ENCODE assay signal across 8 cellular contexts in the genomic region with DNA sequence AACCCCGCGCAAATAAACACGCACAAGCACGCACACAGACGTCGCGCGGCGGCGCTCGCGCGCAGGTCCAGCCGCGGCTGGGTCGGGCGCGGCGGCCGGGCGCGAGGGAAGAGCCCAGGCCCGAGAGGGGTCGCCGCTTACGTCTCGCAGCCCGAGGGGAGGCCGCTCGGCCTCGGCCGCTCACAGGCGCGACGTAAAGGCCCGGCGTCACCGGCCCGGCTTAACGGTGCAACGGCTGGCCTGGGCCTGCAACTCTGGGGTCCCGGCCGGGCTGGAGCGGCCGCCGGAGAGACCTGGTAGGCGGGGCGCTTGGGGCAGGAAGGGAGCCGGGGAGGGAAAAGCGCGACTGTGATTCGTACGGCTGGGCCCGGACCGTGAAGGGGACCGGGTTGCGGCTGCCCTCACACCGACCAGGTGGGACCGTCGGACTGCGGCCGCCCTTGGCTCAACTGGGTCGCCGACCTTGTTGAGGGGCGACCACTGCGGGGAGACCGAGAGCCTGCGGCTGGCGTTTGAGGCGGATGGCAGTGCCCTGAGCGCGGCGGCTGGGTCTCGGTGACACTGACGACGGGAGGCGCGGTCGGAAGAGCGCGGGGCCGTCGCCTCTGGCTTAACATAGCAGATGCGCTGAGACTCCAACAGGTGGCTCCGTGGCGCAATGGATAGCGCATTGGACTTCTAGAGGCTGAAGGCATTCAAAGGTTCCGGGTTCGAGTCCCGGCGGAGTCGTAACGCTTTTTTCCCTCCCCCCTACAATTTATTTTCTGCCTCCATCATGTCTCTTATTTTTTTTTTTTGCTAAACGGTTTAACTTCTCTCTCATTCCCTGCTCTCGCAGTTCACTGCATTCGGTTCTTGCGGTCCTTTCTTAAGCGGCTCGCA. TPM values are rescaled to one million over a fixed set of nuclear protein-coding genes. Genes with fewer than 3 reads are reported as not detected.
DNase-seq lines count a peak whose midpoint lies in the region; ATAC-seq and TF ChIP-seq lines count a peak whose summit lies in the region.

No MANE protein-coding gene starts in this region.

- H3K4me3 Mint-ChIP-seq in activated T-cell treated with anti-CD3 and anti-CD28 coated beads, Interleukin-2, amount 50 U/mL, for 24 hours, result peak overlapping the region; percentile 87

- no peaks in the 10 kb centered on the region for H3K9me3 Mint-ChIP-seq in activated T-cell treated with anti-CD3 and anti-CD28 coated beads, Interleukin-2, amount 50 U/mL, for 24 hours

- H3K36me3 Mint-ChIP-seq in activated T-cell treated with anti-CD3 and anti-CD28 coated beads, Interleukin-2, amount 50 U/mL, for 24 hours (ENCODE audit: low read depth), result peaks cover 3% of the 10 kb centered on the region

- H3K27ac ChIP-seq in muscle layer of colon (ENCODE audit: low read depth, low read length), result peak overlapping the region; percentile 99

- ATAC-seq in GM21717 (IDR thresholded peaks at IDR 0.05; ENCODE audit: unreplicated experiment) (peak; percentile 70), esophagus mucosa (peak; percentile 88)

- no peaks in the 10 kb centered on the region for H3K36me3 ChIP-seq in muscle layer of colon (ENCODE audit: insufficient read depth, low read length)

- H3K27me3 ChIP-seq in muscle layer of colon (ENCODE audit: control insufficient read depth in 1 of 2, insufficient read depth in 2 of 2, low read length in 2 of 2), result no peaks in the 10 kb centered on the region

- H3K9me3 ChIP-seq in muscle layer of colon (ENCODE audit: low read length), result no peaks in the 10 kb centered on the region

- H3K27me3 Mint-ChIP-seq in activated T-cell treated with anti-CD3 and anti-CD28 coated beads, Interleukin-2, amount 50 U/mL, for 24 hours, result no peaks in the 10 kb centered on the region

- peaks cover 35% of the 10 kb centered on the region for H3K4me1 Mint-ChIP-seq in activated T-cell treated with anti-CD3 and anti-CD28 coated beads, Interleukin-2, amount 50 U/mL, for 24 hours (ENCODE audit: low read depth)

- H3K4me1 ChIP-seq in muscle layer of colon (ENCODE audit: insufficient read depth, low read length), result peaks cover 27% of the 10 kb centered on the region

- peak overlapping the region; percentile 82 to 90 for H3K4me3 ChIP-seq in muscle layer of colon (ENCODE audit: low read depth in 1 of 2, low read length in 2 of 2)

- peak overlapping the region; percentile 91 for H3K9ac ChIP-seq in muscle layer of colon (ENCODE audit: low read length)

- TF ChIP-seq RAD21 in Ishikawa (IDR thresholded peaks at IDR 0.05; ENCODE audit: low read depth), result no peak; the same call in 1 of the 2 replicates

- peak; percentile 78 for DNase-seq in DMS153 treated with DMSO at 0.1 percent for 48 hours (lab: John Stamatoyannopoulos, UW; ENCODE audit: unreplicated experiment)
- peak; percentile 95 for DNase-seq in OCI-M1 (lab: John Stamatoyannopoulos, UW)
- peak; percentile 95 for DNase-seq in activated T-cell treated with anti-CD3 and anti-CD28 coated beads, Interleukin-2, amount 50 U/mL, for 24 hours
- DNase-seq in stimulated activated CD8-positive, alpha-beta memory T cell treated with anti-CD3 and anti-CD28 coated beads, Interleukin-7, amount 100 ng/mL, for 1 hour (ENCODE audit: low read depth in 2 of 2), result peak; percentile 78 to 80

- H3K27ac Mint-ChIP-seq in activated T-cell treated with anti-CD3 and anti-CD28 coated beads, Interleukin-2, amount 50 U/mL, for 24 hours, result peak overlapping the region; percentile 96

- 0 out of 2 replicates have a peak, but pooled peaks have one; percentile 18 for TF ChIP-seq EP300 in Ishikawa (IDR thresholded peaks at IDR 0.05; ENCODE audit: borderline replicate concordance)

TF ChIP-seq in Ishikawa, 13 proteins besides CTCF, POLR2A, EP300 and RAD21:
- TF ChIP-seq, protein P1, sequence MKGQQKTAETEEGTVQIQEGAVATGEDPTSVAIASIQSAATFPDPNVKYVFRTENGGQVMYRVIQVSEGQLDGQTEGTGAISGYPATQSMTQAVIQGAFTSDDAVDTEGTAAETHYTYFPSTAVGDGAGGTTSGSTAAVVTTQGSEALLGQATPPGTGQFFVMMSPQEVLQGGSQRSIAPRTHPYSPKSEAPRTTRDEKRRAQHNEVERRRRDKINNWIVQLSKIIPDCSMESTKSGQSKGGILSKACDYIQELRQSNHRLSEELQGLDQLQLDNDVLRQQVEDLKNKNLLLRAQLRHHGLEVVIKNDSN (IDR thresholded peaks at IDR 0.05), result no peak
- peak; percentile 59 for TF ChIP-seq MAX (IDR thresholded peaks at IDR 0.05)
- TF ChIP-seq TCF12 (IDR thresholded peaks at IDR 0.05; ENCODE audit: low read depth), result peak; percentile 42
- no peak; the same call in 1 of the 2 replicates for TF ChIP-seq ZBTB7A (IDR thresholded peaks at IDR 0.05; ENCODE audit: low read depth)
- 0 out of 2 replicates have a peak, but pooled peaks have one; percentile 16 for TF ChIP-seq CREB1 (IDR thresholded peaks at IDR 0.05; ENCODE audit: low read depth)
- TF ChIP-seq NFIC (IDR thresholded peaks at IDR 0.05), result peak; percentile 2; the same call in 1 of the 2 replicates
- TF ChIP-seq TEAD4 (IDR thresholded peaks at IDR 0.05), result peak; percentile 94
- TF ChIP-seq EGR1 (IDR thresholded peaks at IDR 0.05), result no peak
- peak; percentile 10; the same call in 1 of the 2 replicates for TF ChIP-seq YY1 (IDR thresholded peaks at IDR 0.05; ENCODE audit: low read depth)
- TF ChIP-seq, protein P2, sequence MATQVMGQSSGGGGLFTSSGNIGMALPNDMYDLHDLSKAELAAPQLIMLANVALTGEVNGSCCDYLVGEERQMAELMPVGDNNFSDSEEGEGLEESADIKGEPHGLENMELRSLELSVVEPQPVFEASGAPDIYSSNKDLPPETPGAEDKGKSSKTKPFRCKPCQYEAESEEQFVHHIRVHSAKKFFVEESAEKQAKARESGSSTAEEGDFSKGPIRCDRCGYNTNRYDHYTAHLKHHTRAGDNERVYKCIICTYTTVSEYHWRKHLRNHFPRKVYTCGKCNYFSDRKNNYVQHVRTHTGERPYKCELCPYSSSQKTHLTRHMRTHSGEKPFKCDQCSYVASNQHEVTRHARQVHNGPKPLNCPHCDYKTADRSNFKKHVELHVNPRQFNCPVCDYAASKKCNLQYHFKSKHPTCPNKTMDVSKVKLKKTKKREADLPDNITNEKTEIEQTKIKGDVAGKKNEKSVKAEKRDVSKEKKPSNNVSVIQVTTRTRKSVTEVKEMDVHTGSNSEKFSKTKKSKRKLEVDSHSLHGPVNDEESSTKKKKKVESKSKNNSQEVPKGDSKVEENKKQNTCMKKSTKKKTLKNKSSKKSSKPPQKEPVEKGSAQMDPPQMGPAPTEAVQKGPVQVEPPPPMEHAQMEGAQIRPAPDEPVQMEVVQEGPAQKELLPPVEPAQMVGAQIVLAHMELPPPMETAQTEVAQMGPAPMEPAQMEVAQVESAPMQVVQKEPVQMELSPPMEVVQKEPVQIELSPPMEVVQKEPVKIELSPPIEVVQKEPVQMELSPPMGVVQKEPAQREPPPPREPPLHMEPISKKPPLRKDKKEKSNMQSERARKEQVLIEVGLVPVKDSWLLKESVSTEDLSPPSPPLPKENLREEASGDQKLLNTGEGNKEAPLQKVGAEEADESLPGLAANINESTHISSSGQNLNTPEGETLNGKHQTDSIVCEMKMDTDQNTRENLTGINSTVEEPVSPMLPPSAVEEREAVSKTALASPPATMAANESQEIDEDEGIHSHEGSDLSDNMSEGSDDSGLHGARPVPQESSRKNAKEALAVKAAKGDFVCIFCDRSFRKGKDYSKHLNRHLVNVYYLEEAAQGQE (IDR thresholded peaks at IDR 0.05; ENCODE audit: low read depth), result no peak
- peak; percentile 53 for TF ChIP-seq TAF1 (IDR thresholded peaks at IDR 0.05; ENCODE audit: low read depth)
- TF ChIP-seq CEBPB (IDR thresholded peaks at IDR 0.05), result peak; percentile 50; the same call in 1 of the 2 replicates
- no peak for TF ChIP-seq FOXM1 (IDR thresholded peaks at IDR 0.05; ENCODE audit: borderline replicate concordance, low read depth)

RNA-seq across cellular contexts. Expression of gene DNTTIP2, which starts 31.8 kb away (rescaled TPM):
- total RNA-seq in esophagus mucosa, result 48.5 TPM

Comparison
In these comparisons a context has a peak if more than half of its experiments do, and no peak if none do; other contexts are left out.
1. Peak in every context shown above with its lines: DNase-seq, ATAC-seq, H3K4me3 ChIP-seq and H3K27ac ChIP-seq.